17 cellular contexts compared by ENCODE assay signal in genomic region chr1:156101880-156102279, GRCh38. TPM values are rescaled to one million over a fixed set of nuclear protein-coding genes. Genes with fewer than 3 reads are reported as not detected.
DNase-seq lines count a peak whose midpoint lies in the region; ATAC-seq, FAIRE-seq and TF ChIP-seq lines count a peak whose summit lies in the region.
"Had no signal": no experiment of that assay in that cellular context is flagged by ENCODE, and none has a peak within 500 bp of the region (broad histone marks: within the 10 kb centered on the region; RNA-seq: fewer than 3 reads in every experiment).

No MANE protein-coding gene starts in this region.

- intact Hi-C loops in K562 (cut with micrococcal nuclease) = no loop called here

- POLR2A ChIA-PET in K562 (lab: Yijun Ruan, JAX) = interaction anchor here (0.7 to 12.5 kb wide), 3 partner anchors 10 to 28 kb away, joined by 3 to 164 read pairs (median 3); partner anchors contain the start of gene LMNA

- no peaks in the 10 kb centered on the region for H3K27me3 Mint-ChIP-seq in activated T-cell treated with anti-CD3 and anti-CD28 coated beads, Interleukin-2, amount 50 U/mL, for 72 hours (ENCODE audit: low read depth)

- H3K9me1 ChIP-seq in K562 (ENCODE audit: control insufficient read depth, insufficient read depth, low read length) = peaks cover 7% of the 10 kb centered on the region

- no peak overlapping the region for H2AFZ ChIP-seq in K562 (ENCODE audit: low read depth, low read length)
- H2AFZ ChIP-seq: GM23338 had no signal

- H3K4me1 Mint-ChIP-seq in activated T-cell treated with anti-CD3 and anti-CD28 coated beads, Interleukin-2, amount 50 U/mL, for 72 hours (ENCODE audit: low read depth) = peaks cover 89% of the 10 kb centered on the region

- H3K79me2 ChIP-seq in K562 (ENCODE audit: control insufficient read depth, insufficient read depth, low read length) = peaks cover 4% of the 10 kb centered on the region; the same call in 1 of the 3 replicates

- H3K27ac Mint-ChIP-seq in activated T-cell treated with anti-CD3 and anti-CD28 coated beads, Interleukin-2, amount 50 U/mL, for 72 hours = peak overlapping the region; percentile 12
- H3K27ac Mint-ChIP-seq: GM23338 had no signal

- no peak for TF ChIP-seq RAD21 in K562 (CRISPR knock-in tag; conservative IDR thresholded peaks at IDR 0.05 in 1 of 2, IDR thresholded peaks at IDR 0.05 in 1 of 2)

- no peak for TF ChIP-seq EP300 in K562 (IDR thresholded peaks at IDR 0.05; ENCODE audit: low read length)

- no peak overlapping the region for H3K27ac ChIP-seq in K562 (ENCODE audit: extremely low read depth, low read depth, low read length)
- H3K27ac ChIP-seq in mucosa of rectum (ENCODE audit: low read depth in 2 of 2, low read length in 2 of 2) = peak overlapping the region; percentile 93 to 98
- peak overlapping the region; percentile 97 to 99 for H3K27ac ChIP-seq in thoracic aorta

- FAIRE-seq in K562 (lab: Jason Lieb, UNC) = no peak
- FAIRE-seq: A204.1, GM12892 had no signal

- H3K9me3 ChIP-seq in K562 (replicated peaks; ENCODE audit: control insufficient read depth, insufficient read depth, low read depth, low read length) = no peaks in the 10 kb centered on the region
- H3K9me3 ChIP-seq in mucosa of rectum (ENCODE audit: control insufficient read depth in 2 of 2, low read length in 2 of 2) = no peaks in the 10 kb centered on the region
- no peaks in the 10 kb centered on the region for H3K9me3 ChIP-seq in thoracic aorta
- H3K9me3 ChIP-seq: testis had no signal

- H3K4me3 ChIP-seq in K562 (no peak overlapping the region), mucosa of rectum (ENCODE audit: low read length in 2 of 2) (no peak overlapping the region), thoracic aorta (no peak overlapping the region)
- H3K4me3 ChIP-seq: GM23338, testis had no signal

- no peak for TF ChIP-seq POLR2A in K562 (conservative IDR thresholded peaks at IDR 0.05)

- H3K36me3 ChIP-seq in K562 (ENCODE audit: control insufficient read depth, insufficient read depth, low read length) = no peaks in the 10 kb centered on the region
- no peaks in the 10 kb centered on the region for H3K36me3 ChIP-seq in mucosa of rectum (ENCODE audit: control insufficient read depth in 2 of 2, insufficient read depth in 2 of 2, low read length in 2 of 2)
- no peaks in the 10 kb centered on the region for H3K36me3 ChIP-seq in thoracic aorta

- no peaks in the 10 kb centered on the region for H4K20me1 ChIP-seq in K562 (replicated peaks; ENCODE audit: control insufficient read depth, insufficient read depth, low read length)

- no peaks in the 10 kb centered on the region for H3K27me3 ChIP-seq in K562 (ENCODE audit: control insufficient read depth in 2 of 2, insufficient read depth in 2 of 2, low read length in 2 of 2)
- H3K27me3 ChIP-seq in mucosa of rectum (ENCODE audit: control insufficient read depth in 2 of 2, insufficient read depth in 2 of 2, low read length in 2 of 2) = no peaks in the 10 kb centered on the region
- no peaks in the 10 kb centered on the region for H3K27me3 ChIP-seq in thoracic aorta (replicated peaks; ENCODE audit: insufficient read depth)
- H3K27me3 ChIP-seq: testis had no signal

- CTCF ChIA-PET in K562 (lab: Yijun Ruan, JAX; ENCODE audit: low intra/inter-chr PET ratio) = no interaction called here

- no peaks in the 10 kb centered on the region for H3K9me3 Mint-ChIP-seq in activated T-cell treated with anti-CD3 and anti-CD28 coated beads, Interleukin-2, amount 50 U/mL, for 72 hours
- H3K9me3 Mint-ChIP-seq: GM23338 had no signal

- peaks cover 1 to 3% of the 10 kb centered on the region in 2 donors for H3K36me3 Mint-ChIP-seq in activated T-cell treated with anti-CD3 and anti-CD28 coated beads, Interleukin-2, amount 50 U/mL, for 72 hours (ENCODE audit: insufficient read depth in 2 of 2)

- no TSS peak for BruUV-seq in K562 (replicated peaks; lab: Mats Ljungman, UMichigan)

- no peak for ATAC-seq in activated T-cell treated with anti-CD3 and anti-CD28 coated beads, Interleukin-2, amount 50 U/mL, for 72 hours (replicated peaks in 1 of 2)
- no peak for ATAC-seq in K562
- ATAC-seq in thoracic aorta (ENCODE audit: insufficient number of reproducible peaks, low FRiP score, low read depth) = no peak
- ATAC-seq in HG03378 (IDR thresholded peaks at IDR 0.05; ENCODE audit: unreplicated experiment) = no peak
- ATAC-seq: GM23338 had no signal

- H3K9ac ChIP-seq in K562 (ENCODE audit: insufficient read depth in 1 of 2, low read depth in 2 of 2, low read length in 2 of 2) = no peak overlapping the region
- no peak overlapping the region for H3K9ac ChIP-seq in mucosa of rectum (ENCODE audit: low read depth in 1 of 2, low read length in 2 of 2)

- no peak overlapping the region for H3K4me3 Mint-ChIP-seq in activated T-cell treated with anti-CD3 and anti-CD28 coated beads, Interleukin-2, amount 50 U/mL, for 72 hours
- H3K4me3 Mint-ChIP-seq: GM23338 had no signal

- TF ChIP-seq CTCF in K562 (IDR thresholded peaks at IDR 0.05 in 2 of 3, conservative IDR thresholded peaks at IDR 0.05 in 1 of 3; ENCODE audit: insufficient read depth in 2 of 3, low read depth in 1 of 3, low read length in 3 of 3) = no peak
- TF ChIP-seq CTCF in thoracic aorta (IDR thresholded peaks at IDR 0.05) = no peak
- no peak for TF ChIP-seq CTCF in GM13976 (IDR thresholded peaks at IDR 0.05; ENCODE audit: borderline replicate concordance, control extremely low read depth, extremely low read depth, insufficient read depth, missing control alignments)

- in situ Hi-C loops in K562 (cut with MboI) (no loop called here), GM13976 (cut with MboI; ENCODE audit: low sequenced_read_pairs, unreplicated experiment) (no loop called here)

- 63% methylated on average over 3 of the region's 6 CpGs for WGBS in K562 (ENCODE audit: insufficient coverage, low coverage, missing lambda C conversion rate)

- no peak for DNase-seq in activated T-cell treated with anti-CD3 and anti-CD28 coated beads, Interleukin-2, amount 50 U/mL, for 72 hours
- no peak for DNase-seq in activated T-cell treated with anti-CD3 and anti-CD28 coated beads, Interleukin-2, amount 50 U/mL, for 48 hours
- DNase-seq in K562 (ENCODE audit: extremely low read depth in 1 of 4, low spot score in 3 of 4) (no peak), thoracic aorta (ENCODE audit: low spot score) (no peak), pons (ENCODE audit: low spot score) (no peak), GM13976 (ENCODE audit: low spot score) (no peak)
- DNase-seq: DMS79 treated with DMSO at 0.1 percent for 48 hours; effector memory CD4-positive, alpha-beta T cell; mammary epithelial cell; NCI-H774; SHP77; testis had no signal

- H3K4me1 ChIP-seq in K562 (replicated peaks in 1 of 2; ENCODE audit: control insufficient read depth in 2 of 2, insufficient read depth in 2 of 2, low read length in 2 of 2) (peaks cover 27 to 49% of the 10 kb centered on the region in 2 experiments), mucosa of rectum (ENCODE audit: control insufficient read depth in 2 of 2, insufficient read depth in 2 of 2, low read length in 2 of 2) (peaks cover 62 to 67% of the 10 kb centered on the region in 2 donors), thoracic aorta (ENCODE audit: control insufficient read depth in 1 of 2, low read depth in 2 of 2) (peaks cover 36 to 68% of the 10 kb centered on the region in 2 donors)

- no peak overlapping the region for H3K4me2 ChIP-seq in K562 (ENCODE audit: insufficient read depth, low read length)
- H3K4me2 ChIP-seq: GM23338 had no signal

RNA-seq across cellular contexts. Expression of gene LMNA, which starts 12.6 kb away (rescaled TPM):
- 100 to 1,000 TPM; 125 to 159 TPM for total RNA-seq in activated T-cell treated with anti-CD3 and anti-CD28 coated beads, Interleukin-2, amount 50 U/mL, for 72 hours
- 84.8 and 209 TPM in 2 replicates for total RNA-seq in K562 (2011; cell fraction: chromatin; rRNA removed; ENCODE audit: low replicate concordance)
- total RNA-seq in K562 (2011; cell fraction: nucleolus; rRNA removed) = 154 and 172 TPM in 2 replicates
- 95.4 and 117 TPM in 2 replicates for total RNA-seq in K562 (2011; cell fraction: nucleoplasm; rRNA removed)
- 250 and 267 TPM in 2 replicates for total RNA-seq in K562 (2014; rRNA removed)
- 41.3 and 44.0 TPM in 2 replicates for total RNA-seq in K562 (2014; rRNA removed; fragmentation: Illumina TruSeq; extraction: Trizol)
- 89.1 and 97.7 TPM in 2 replicates for total RNA-seq in K562 (2015; rRNA removed; fragmentation: Illumina TruSeq; extraction: Trizol)
- 347 and 354 TPM in 2 replicates for total RNA-seq in K562 (2021)
- polyA plus RNA-seq in K562 (2011; rRNA removed) = 88.2 and 129 TPM in 2 replicates
- 116 and 274 TPM in 2 replicates for polyA plus RNA-seq in K562 (2011; cell fraction: cytosol; rRNA removed)
- polyA plus RNA-seq in K562 (2011; cell fraction: nucleus; rRNA removed) = 154 and 164 TPM in 2 replicates
- polyA plus RNA-seq in K562 (2012) = 193 TPM in 2 replicates
- polyA plus RNA-seq in K562 (2014; fragmentation: Illumina TruSeq; extraction: Trizol) = 77.1 and 104 TPM in 2 replicates
- 1 to 10 TPM in 1 of 2 experiments, under 1 TPM in 1; 1.00 to 4.5 TPM for polyA plus RNA-seq in K562 (2014; fragmentation: Nextera tagmentation; extraction: Ambion mirVana)
- polyA plus RNA-seq in K562 (2014; rRNA removed) = 123 and 166 TPM in 2 replicates
- polyA minus RNA-seq in K562 (2011; rRNA and poly(A)+ RNA removed) = 104 and 109 TPM in 2 replicates
- 151 and 176 TPM in 2 replicates for polyA minus RNA-seq in K562 (2011; cell fraction: cytosol; rRNA and poly(A)+ RNA removed)
- 47.4 and 69.6 TPM in 2 replicates for polyA minus RNA-seq in K562 (2011; cell fraction: nucleus; rRNA and poly(A)+ RNA removed)
- total RNA-seq in thoracic aorta = 100 to 1,000 TPM; 740 to 804 TPM

RNA-seq across cellular contexts. Expression of gene MEX3A, which starts 19.6 kb away (rescaled TPM):
- under 1 TPM; 0.31 to 0.97 TPM for total RNA-seq in activated T-cell treated with anti-CD3 and anti-CD28 coated beads, Interleukin-2, amount 50 U/mL, for 72 hours
- total RNA-seq in K562 (2011; cell fraction: chromatin; rRNA removed; ENCODE audit: low replicate concordance) = 4.5 and 10.4 TPM in 2 replicates
- 5.4 and 5.8 TPM in 2 replicates for total RNA-seq in K562 (2011; cell fraction: nucleolus; rRNA removed)
- total RNA-seq in K562 (2011; cell fraction: nucleoplasm; rRNA removed) = 5.7 and 7.9 TPM in 2 replicates
- total RNA-seq in K562 (2014; rRNA removed) (7.3 and 8.0 TPM in 2 replicates), K562 (2014; rRNA removed; fragmentation: Illumina TruSeq; extraction: Trizol) (4.2 and 4.4 TPM in 2 replicates), K562 (2015; rRNA removed; fragmentation: Illumina TruSeq; extraction: Trizol) (4.7 and 5.1 TPM in 2 replicates), K562 (2021) (13.7 and 14.5 TPM in 2 replicates), thoracic aorta (under 1 TPM in 1 of 2 donors, not detected in 1; 0.42 TPM)
- polyA plus RNA-seq in K562 (2011; rRNA removed) (5.2 and 9.0 TPM in 2 replicates), K562 (2014; fragmentation: Illumina TruSeq; extraction: Trizol) (9.2 and 10.1 TPM in 2 replicates), K562 (2014; fragmentation: Nextera tagmentation; extraction: Ambion mirVana) (under 1 TPM; 0.36 to 0.37 TPM), K562 (2014; rRNA removed) (8.7 and 11.0 TPM in 2 replicates)
- polyA plus RNA-seq in K562 (2011; cell fraction: cytosol; rRNA removed) = 11.1 and 12.3 TPM in 2 replicates
- polyA plus RNA-seq in K562 (2011; cell fraction: nucleus; rRNA removed) = 14.4 and 17.6 TPM in 2 replicates
- polyA plus RNA-seq in K562 (2012) = 3.8 and 8.5 TPM in 2 replicates
- polyA minus RNA-seq in K562 (2011; rRNA and poly(A)+ RNA removed) = 5.8 and 6.9 TPM in 2 replicates
- polyA minus RNA-seq in K562 (2011; cell fraction: cytosol; rRNA and poly(A)+ RNA removed) = 10.8 and 15.0 TPM in 2 replicates
- polyA minus RNA-seq in K562 (2011; cell fraction: nucleus; rRNA and poly(A)+ RNA removed) = 2.6 and 5.0 TPM in 2 replicates

RNA-seq across cellular contexts. Expression of gene RAB25, which starts 40.9 kb away (rescaled TPM):
- total RNA-seq in activated T-cell treated with anti-CD3 and anti-CD28 coated beads, Interleukin-2, amount 50 U/mL, for 72 hours = under 1 TPM; 0.53 to 0.95 TPM
- total RNA-seq in K562 (2011; cell fraction: chromatin; rRNA removed; ENCODE audit: low replicate concordance) = not detected in 2 replicates
- not detected in 2 replicates for total RNA-seq in K562 (2011; cell fraction: nucleolus; rRNA removed)
- total RNA-seq in K562 (2011; cell fraction: nucleoplasm; rRNA removed) = not detected in 2 replicates
- total RNA-seq in K562 (2014; rRNA removed) (not detected in 2 replicates), K562 (2014; rRNA removed; fragmentation: Illumina TruSeq; extraction: Trizol) (not detected in 2 replicates), K562 (2015; rRNA removed; fragmentation: Illumina TruSeq; extraction: Trizol) (not detected in 2 replicates), K562 (2021) (0.27 and 0.49 TPM in 2 replicates), thoracic aorta (not detected)
- polyA plus RNA-seq in K562 (2011; rRNA removed) (0.10 and 0.68 TPM in 2 replicates), K562 (2014; fragmentation: Illumina TruSeq; extraction: Trizol) (not detected in 2 replicates), K562 (2014; fragmentation: Nextera tagmentation; extraction: Ambion mirVana) (under 1 TPM in 1 of 2 experiments, not detected in 1; 0.13 TPM), K562 (2014; rRNA removed) (0.45 TPM in 1 of 2 replicates, not detected in the other)
- 0.30 and 0.37 TPM in 2 replicates for polyA plus RNA-seq in K562 (2011; cell fraction: cytosol; rRNA removed)
- 0.24 TPM in 1 of 2 replicates, not detected in the other for polyA plus RNA-seq in K562 (2011; cell fraction: nucleus; rRNA removed)
- polyA plus RNA-seq in K562 (2012) = 0.18 and 0.36 TPM in 2 replicates
- polyA minus RNA-seq in K562 (2011; rRNA and poly(A)+ RNA removed) = 0.75 TPM in 1 of 2 replicates, not detected in the other
- not detected in 2 replicates for polyA minus RNA-seq in K562 (2011; cell fraction: cytosol; rRNA and poly(A)+ RNA removed)
- not detected in 2 replicates for polyA minus RNA-seq in K562 (2011; cell fraction: nucleus; rRNA and poly(A)+ RNA removed)

RNA-seq across cellular contexts. Expression of gene LAMTOR2, which starts 47.3 kb away (rescaled TPM):
- 10 to 100 TPM; 58.7 to 61.8 TPM for total RNA-seq in activated T-cell treated with anti-CD3 and anti-CD28 coated beads, Interleukin-2, amount 50 U/mL, for 72 hours
- total RNA-seq in K562 (2011; cell fraction: chromatin; rRNA removed; ENCODE audit: low replicate concordance) = 9.0 and 18.3 TPM in 2 replicates
- 19.3 and 22.5 TPM in 2 replicates for total RNA-seq in K562 (2011; cell fraction: nucleolus; rRNA removed)
- total RNA-seq in K562 (2011; cell fraction: nucleoplasm; rRNA removed) = 16.0 and 16.2 TPM in 2 replicates
- 92.7 and 98.7 TPM in 2 replicates for total RNA-seq in K562 (2014; rRNA removed)
- total RNA-seq in K562 (2014; rRNA removed; fragmentation: Illumina TruSeq; extraction: Trizol) = 28.6 and 43.2 TPM in 2 replicates
- 69.3 and 74.6 TPM in 2 replicates for total RNA-seq in K562 (2015; rRNA removed; fragmentation: Illumina TruSeq; extraction: Trizol)
- total RNA-seq in K562 (2021) = 59.2 and 66.6 TPM in 2 replicates
- 39.0 and 62.8 TPM in 2 replicates for polyA plus RNA-seq in K562 (2011; rRNA removed)
- polyA plus RNA-seq in K562 (2011; cell fraction: cytosol; rRNA removed) = 100 and 125 TPM in 2 replicates
- polyA plus RNA-seq in K562 (2011; cell fraction: nucleus; rRNA removed) = 37.5 and 38.3 TPM in 2 replicates
- polyA plus RNA-seq in K562 (2012) = 84.9 and 94.8 TPM in 2 replicates
- polyA plus RNA-seq in K562 (2014; fragmentation: Illumina TruSeq; extraction: Trizol) = 64.0 and 81.6 TPM in 2 replicates
- polyA plus RNA-seq in K562 (2014; fragmentation: Nextera tagmentation; extraction: Ambion mirVana) = 100 to 1,000 TPM; 157 to 161 TPM
- polyA plus RNA-seq in K562 (2014; rRNA removed) = 88.8 and 91.0 TPM in 2 replicates
- polyA minus RNA-seq in K562 (2011; rRNA and poly(A)+ RNA removed) = 19.4 and 21.7 TPM in 2 replicates
- polyA minus RNA-seq in K562 (2011; cell fraction: cytosol; rRNA and poly(A)+ RNA removed) = 15.4 and 23.8 TPM in 2 replicates
- polyA minus RNA-seq in K562 (2011; cell fraction: nucleus; rRNA and poly(A)+ RNA removed) = 9.3 and 18.7 TPM in 2 replicates
- 10 to 100 TPM; 26.4 to 37.0 TPM for total RNA-seq in thoracic aorta

RNA-seq across cellular contexts. Expression of gene UBQLN4, which starts 48.3 kb away (rescaled TPM):
- total RNA-seq in activated T-cell treated with anti-CD3 and anti-CD28 coated beads, Interleukin-2, amount 50 U/mL, for 72 hours = 10 to 100 TPM; 31.4 to 42.6 TPM
- 61.1 and 123 TPM in 2 replicates for total RNA-seq in K562 (2011; cell fraction: chromatin; rRNA removed; ENCODE audit: low replicate concordance)
- 50.0 and 64.5 TPM in 2 replicates for total RNA-seq in K562 (2011; cell fraction: nucleolus; rRNA removed)
- total RNA-seq in K562 (2011; cell fraction: nucleoplasm; rRNA removed) = 60.2 and 75.3 TPM in 2 replicates
- total RNA-seq in K562 (2014; rRNA removed) (35.1 and 38.1 TPM in 2 replicates), K562 (2014; rRNA removed; fragmentation: Illumina TruSeq; extraction: Trizol) (28.9 TPM in 2 replicates), K562 (2015; rRNA removed; fragmentation: Illumina TruSeq; extraction: Trizol) (35.8 and 37.0 TPM in 2 replicates), K562 (2021) (59.0 and 61.3 TPM in 2 replicates), thoracic aorta (10 to 100 TPM; 21.7 to 36.7 TPM)
- polyA plus RNA-seq in K562 (2011; rRNA removed) (65.5 and 66.5 TPM in 2 replicates), K562 (2014; fragmentation: Illumina TruSeq; extraction: Trizol) (60.1 and 60.6 TPM in 2 replicates), K562 (2014; fragmentation: Nextera tagmentation; extraction: Ambion mirVana) (10 to 100 TPM; 13.5 to 31.2 TPM), K562 (2014; rRNA removed) (55.2 and 57.7 TPM in 2 replicates)
- polyA plus RNA-seq in K562 (2011; cell fraction: cytosol; rRNA removed) = 70.3 and 86.6 TPM in 2 replicates
- polyA plus RNA-seq in K562 (2011; cell fraction: nucleus; rRNA removed) = 113 and 152 TPM in 2 replicates
- polyA plus RNA-seq in K562 (2012) = 42.0 and 54.4 TPM in 2 replicates
- polyA minus RNA-seq in K562 (2011; rRNA and poly(A)+ RNA removed) = 46.3 and 64.9 TPM in 2 replicates
- 42.7 and 42.8 TPM in 2 replicates for polyA minus RNA-seq in K562 (2011; cell fraction: cytosol; rRNA and poly(A)+ RNA removed)
- polyA minus RNA-seq in K562 (2011; cell fraction: nucleus; rRNA and poly(A)+ RNA removed) = 24.6 and 31.0 TPM in 2 replicates
